Comparison of ENCODE assay signal across 5 cellular contexts in the genomic region with DNA sequence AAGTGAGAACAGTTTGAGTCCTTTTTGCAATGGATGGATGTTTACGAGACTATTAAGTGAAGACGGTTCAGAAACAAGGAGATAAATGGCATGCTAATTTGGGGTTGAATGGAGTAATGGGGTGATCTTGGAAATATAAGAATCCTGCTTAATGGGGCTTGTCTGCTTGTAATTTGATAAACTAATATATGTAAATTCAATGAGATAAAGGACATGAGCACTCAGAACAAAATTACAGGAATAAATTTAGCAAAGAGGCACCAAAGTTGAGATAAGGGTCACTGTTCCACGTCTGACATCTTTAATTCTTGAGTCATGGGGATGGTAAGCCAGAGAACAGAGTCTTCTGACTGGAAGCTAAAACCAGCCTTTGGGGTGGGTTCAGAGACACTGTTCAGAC.
"Had no signal": no experiment of that assay in that cellular context is flagged by ENCODE, and none has a peak within 500 bp of the region (broad histone marks: within the 10 kb centered on the region; RNA-seq: fewer than 3 reads in every experiment).

No MANE protein-coding gene starts in this region.

- H3K36me3 ChIP-seq: esophagus squamous epithelium, right lobe of liver, transverse colon had no signal

- H3K9me3 ChIP-seq: right lobe of liver, testis, transverse colon had no signal

- DNase-seq: esophagus squamous epithelium had no signal

- H3K4me3 ChIP-seq: right lobe of liver, testis had no signal

- H3K27me3 ChIP-seq: right lobe of liver, testis had no signal

- H3K4me1 ChIP-seq: right lobe of liver, testis had no signal

- H3K27ac ChIP-seq: esophagus squamous epithelium, right lobe of liver, testis, transverse colon, VCaP had no signal
